ENCODE assay signal across 35 cellular contexts in the genomic region with DNA sequence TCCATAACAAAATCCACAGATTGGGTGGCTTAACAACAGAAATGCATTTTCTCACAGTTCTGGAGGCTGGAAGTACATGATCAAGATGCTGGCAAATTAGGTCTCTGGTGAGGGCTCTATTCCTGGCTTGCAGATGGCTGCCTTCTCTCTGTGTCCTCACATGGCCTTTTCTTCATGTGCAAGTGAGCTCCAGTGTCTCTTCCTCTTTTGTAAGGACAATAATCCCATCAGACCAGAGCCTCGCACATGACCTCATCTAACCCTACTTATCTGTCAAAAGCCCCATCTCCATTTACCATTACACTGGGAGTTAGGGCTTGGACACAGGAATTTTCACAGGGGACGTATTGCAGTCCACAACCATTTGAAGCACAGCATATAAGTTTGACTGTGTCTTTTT.
DNase-seq lines count a peak whose midpoint lies in the region; ATAC-seq and TF ChIP-seq lines count a peak whose summit lies in the region.
"Had no signal": no experiment of that assay in that cellular context is flagged by ENCODE, and none has a peak within 500 bp of the region (broad histone marks: within the 10 kb centered on the region; RNA-seq: fewer than 3 reads in every experiment).

No MANE protein-coding gene starts in this region.

- H4K20me1 ChIP-seq in neural progenitor cell (ENCODE audit: low read depth), result no peaks in the 10 kb centered on the region

- no peaks in the 10 kb centered on the region for H3K27me3 ChIP-seq in neural progenitor cell
- H3K27me3 ChIP-seq: body of pancreas, left lung, spleen, uterus had no signal

- no peak overlapping the region for H3K4me3 ChIP-seq in neural progenitor cell
- H3K4me3 ChIP-seq: body of pancreas, K562, left lung, pancreas, PC-9, spleen, uterus had no signal

- no peak for TF ChIP-seq CTCF in neural progenitor cell (IDR thresholded peaks at IDR 0.05)

- H3K9me3 ChIP-seq in neural progenitor cell (ENCODE audit: low read depth), result no peaks in the 10 kb centered on the region
- H3K9me3 ChIP-seq: body of pancreas, left lung, pancreas, spleen, uterus had no signal

- no peaks in the 10 kb centered on the region for H3F3A ChIP-seq in neural progenitor cell (ENCODE audit: low read depth)

- H2AFZ ChIP-seq in neural progenitor cell (replicated peaks), result no peak overlapping the region
- H2AFZ ChIP-seq: PC-9 had no signal

- H3K4me2 ChIP-seq in neural progenitor cell, result no peak overlapping the region
- H3K4me2 ChIP-seq: PC-9 had no signal

- no peak overlapping the region for H3K27ac Mint-ChIP-seq in neural progenitor cell
- H3K27ac Mint-ChIP-seq: activated CD4-positive, alpha-beta memory T cell treated with anti-CD3 and anti-CD28 coated beads for 36 hours; activated T-helper 1 cell treated with anti-CD3 and anti-CD28 coated beads, Interleukin-12 subunit alpha, Interleukin-12 subunit beta, Interleukin-2, Interleukin-4 antibody, amounts not matched to agents 30 ng/mL and 10 ng/mL and 1 ng/mL, durations not matched to agents 14 hours and 24 hours and 36 hours; CD4-positive, alpha-beta T cell; endodermal cell; memory B cell; stimulated activated naive CD8-positive, alpha-beta T cell treated with anti-CD3 and anti-CD28 coated beads, Interleukin-15, Interleukin-2, amounts not matched to agents 100 ng/mL and 50 ng/mL, for 24 hours; T-cell had no signal

- H3K36me3 Mint-ChIP-seq in neural progenitor cell, result no peaks in the 10 kb centered on the region
- H3K36me3 Mint-ChIP-seq: activated CD4-positive, alpha-beta memory T cell treated with anti-CD3 and anti-CD28 coated beads for 36 hours; memory B cell; T-cell had no signal

- no peaks in the 10 kb centered on the region for H3K9me3 Mint-ChIP-seq in neural progenitor cell
- H3K9me3 Mint-ChIP-seq: activated CD4-positive, alpha-beta memory T cell treated with anti-CD3 and anti-CD28 coated beads for 36 hours; activated T-helper 1 cell treated with anti-CD3 and anti-CD28 coated beads, Interleukin-12 subunit alpha, Interleukin-12 subunit beta, Interleukin-2, Interleukin-4 antibody, amounts not matched to agents 30 ng/mL and 10 ng/mL and 1 ng/mL, durations not matched to agents 14 hours and 24 hours and 36 hours; CD4-positive, alpha-beta T cell; endodermal cell; stimulated activated naive CD8-positive, alpha-beta T cell treated with anti-CD3 and anti-CD28 coated beads, Interleukin-15, Interleukin-2, amounts not matched to agents 100 ng/mL and 50 ng/mL, for 24 hours had no signal

- no peak for ATAC-seq in activated CD4-positive, CD25-positive, alpha-beta regulatory T cell treated with anti-CD3 and anti-CD28 coated beads, Interleukin-2, amount 50 U/mL, for 24 hours
- no peak for ATAC-seq in HG03139 (IDR thresholded peaks at IDR 0.05; ENCODE audit: unreplicated experiment)
- ATAC-seq: body of pancreas, K562, left lung, pancreas, Right ventricle myocardium inferior, T-cell had no signal

- peaks cover 2% of the 10 kb centered on the region for H3K27me3 Mint-ChIP-seq in neural progenitor cell (ENCODE audit: insufficient read depth, low read depth)
- H3K27me3 Mint-ChIP-seq: activated CD4-positive, alpha-beta memory T cell treated with anti-CD3 and anti-CD28 coated beads for 36 hours; CD4-positive, alpha-beta T cell; memory B cell; stimulated activated naive CD8-positive, alpha-beta T cell treated with anti-CD3 and anti-CD28 coated beads, Interleukin-15, Interleukin-2, amounts not matched to agents 100 ng/mL and 50 ng/mL, for 24 hours; T-cell had no signal

- no peaks in the 10 kb centered on the region for H3K36me3 ChIP-seq in neural progenitor cell
- H3K36me3 ChIP-seq: left lung, pancreas, spleen, uterus had no signal

- no peak overlapping the region for H3K27ac ChIP-seq in neural progenitor cell
- H3K27ac ChIP-seq: body of pancreas, left lung, pancreas, PC-9, spleen, uterus had no signal

- H3K4me3 Mint-ChIP-seq in neural progenitor cell, result no peak overlapping the region
- H3K4me3 Mint-ChIP-seq: activated CD4-positive, alpha-beta memory T cell treated with anti-CD3 and anti-CD28 coated beads for 36 hours; activated T-helper 1 cell treated with anti-CD3 and anti-CD28 coated beads, Interleukin-12 subunit alpha, Interleukin-12 subunit beta, Interleukin-2, Interleukin-4 antibody, amounts not matched to agents 30 ng/mL and 10 ng/mL and 1 ng/mL, durations not matched to agents 14 hours and 24 hours and 36 hours; CD4-positive, alpha-beta T cell; endodermal cell; memory B cell; stimulated activated naive CD8-positive, alpha-beta T cell treated with anti-CD3 and anti-CD28 coated beads, Interleukin-15, Interleukin-2, amounts not matched to agents 100 ng/mL and 50 ng/mL, for 24 hours; T-cell had no signal

- H3K4me1 Mint-ChIP-seq in neural progenitor cell, result peaks cover 6% of the 10 kb centered on the region
- H3K4me1 Mint-ChIP-seq: endodermal cell, memory B cell, T-cell had no signal

- no peaks in the 10 kb centered on the region for H3K79me2 ChIP-seq in neural progenitor cell (ENCODE audit: low read depth)

- DNase-seq in NCI-H2227 (lab: John Stamatoyannopoulos, UW; ENCODE audit: unreplicated experiment), result peak; percentile 1
- DNase-seq in NCI-H2227 treated with DMSO at 0.1 percent for 48 hours (lab: John Stamatoyannopoulos, UW), result no peak
- peak; percentile 95 for DNase-seq in NCI-H82 (lab: John Stamatoyannopoulos, UW)
- DNase-seq in SKM-1 (lab: John Stamatoyannopoulos, UW; ENCODE audit: unreplicated experiment), result peak; percentile 22
- DNase-seq in neural progenitor cell (ENCODE audit: low spot score), result peak; percentile 40
- DNase-seq in iPS-NIHi7 (ENCODE audit: extremely low spot score), result no peak
- DNase-seq: 8988T; activated CD4-positive, alpha-beta memory T cell treated with anti-CD3 and anti-CD28 coated beads for 36 hours; activated CD4-positive, CD25-positive, alpha-beta regulatory T cell treated with anti-CD3 and anti-CD28 coated beads, Interleukin-2, amount 50 U/mL, for 72 hours; activated CD8-positive, alpha-beta memory T cell treated with anti-CD3 and anti-CD28 coated beads, Interleukin-2, amount 50 U/mL, for 4 hours; activated naive CD4-positive, alpha-beta T cell treated with anti-CD3 and anti-CD28 coated beads, Interleukin-2, amount 50 U/mL, for 16 hours; body of pancreas; CD4-positive, alpha-beta T cell; cerebellar nuclear complex; dermis blood vessel endothelial cell; endodermal cell; GOT3; left lung; MM.1S; NCI-H146; NCI-H446 treated with DMSO at 0.1 percent for 48 hours; pancreas; PC-9; spleen; stimulated activated CD4-positive, alpha-beta T cell treated with anti-CD3 and anti-CD28 coated beads, Interleukin-2, amount 100 ng/mL, for 24 hours; stimulated activated CD8-positive, alpha-beta memory T cell treated with anti-CD3 and anti-CD28 coated beads, Interleukin-4, amount 100 ng/mL, for 48 hours; T-cell; uterus had no signal

- no peak overlapping the region for H3K9ac ChIP-seq in neural progenitor cell

- H3K4me1 ChIP-seq in neural progenitor cell, result no peaks in the 10 kb centered on the region
- H3K4me1 ChIP-seq: body of pancreas, left lung, pancreas, spleen, uterus had no signal

Comparison
In these comparisons a context has a peak if more than half of its experiments do, and no peak if none do; other contexts are left out.
1. DNase-seq: peak in NCI-H2227 (single experiment), NCI-H82 (single experiment), SKM-1 (single experiment) and neural progenitor cell (single experiment); none in NCI-H2227 treated with DMSO at 0.1 percent for 48 hours (single experiment) and iPS-NIHi7 (single experiment).